In the genomic region with DNA sequence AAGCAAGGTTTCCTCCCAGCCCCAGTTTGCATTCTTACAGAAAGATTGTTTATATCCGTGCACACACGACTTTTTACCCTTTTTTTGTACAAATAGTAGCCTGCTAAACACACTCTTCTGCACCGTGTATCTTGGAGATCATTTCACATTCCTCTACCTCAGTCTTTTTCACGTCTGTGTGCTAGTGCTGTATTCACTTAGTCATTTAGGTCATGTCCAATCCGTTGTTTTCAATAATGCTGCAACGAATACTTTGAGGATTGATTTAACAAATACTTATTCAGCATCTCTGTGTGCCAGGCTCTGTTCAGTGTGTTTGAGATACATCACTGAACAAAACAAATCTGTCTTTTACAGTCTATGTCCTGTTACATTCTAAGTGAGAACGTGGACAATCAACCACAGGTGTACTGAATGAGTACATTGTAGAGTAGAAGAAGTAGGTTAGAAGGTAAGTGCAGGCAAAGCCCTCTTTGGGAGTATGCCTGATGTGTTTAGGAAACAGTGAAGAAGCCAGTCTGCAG, we compare ENCODE assay signal across 8 cellular contexts. TPM values are rescaled to one million over a fixed set of nuclear protein-coding genes. Genes with fewer than 3 reads are reported as not detected.
A peak's percentile ranks its signal among the peaks of the same experiment; 100 is the strongest.
DNase-seq lines count a peak whose midpoint lies in the region; ATAC-seq and TF ChIP-seq lines count a peak whose summit lies in the region.

No MANE protein-coding gene starts in this region.

- 6 to 8% methylated on average over 7 of the region's 7 CpGs for WGBS in esophagus, 2 donors

- H3K27me3 Mint-ChIP-seq in progenitor cell of endocrine pancreas: peaks cover 13% of the 10 kb centered on the region

- H3K36me3 ChIP-seq in ES-I3 (ENCODE audit: insufficient read depth, low read length): no peaks in the 10 kb centered on the region
- H3K36me3 ChIP-seq in RWPE2 (ENCODE audit: low read depth): peaks cover 19% of the 10 kb centered on the region
- peaks cover 6 to 29% of the 10 kb centered on the region in 2 donors for H3K36me3 ChIP-seq in esophagus (ENCODE audit: control insufficient read depth in 2 of 2, insufficient read depth in 2 of 2, low read length in 1 of 2)

- peak overlapping the region; percentile 53 for H3K27ac ChIP-seq in RWPE2 (ENCODE audit: poor library complexity, severe bottlenecking)
- H3K27ac ChIP-seq in esophagus (ENCODE audit: low read depth in 2 of 2, low read length in 1 of 2): peak overlapping the region; percentile 94 to 96

- no peaks in the 10 kb centered on the region for H3K27me3 ChIP-seq in RWPE2 (ENCODE audit: insufficient read depth, poor library complexity, severe bottlenecking)
- no peaks in the 10 kb centered on the region for H3K27me3 ChIP-seq in esophagus (ENCODE audit: control insufficient read depth in 1 of 2, insufficient read depth in 2 of 2, low read length in 2 of 2)

- H3K4me3 ChIP-seq in RWPE2 (ENCODE audit: severe bottlenecking): peak overlapping the region; percentile 78
- peak overlapping the region; percentile 79 to 86 for H3K4me3 ChIP-seq in esophagus (ENCODE audit: low read depth in 1 of 2, low read length in 2 of 2)

- H3K4me1 Mint-ChIP-seq in progenitor cell of endocrine pancreas (ENCODE audit: low read depth): peaks cover 8% of the 10 kb centered on the region

- ATAC-seq in RWPE2 (ENCODE audit: low read depth): peak; percentile 1; the same call in 2 of the 3 replicates

- peak overlapping the region; percentile 83 for H3K4me3 Mint-ChIP-seq in progenitor cell of endocrine pancreas (ENCODE audit: low read depth)

- no peaks in the 10 kb centered on the region for H3K9me3 Mint-ChIP-seq in progenitor cell of endocrine pancreas (ENCODE audit: low read depth)

- H3K27ac Mint-ChIP-seq in progenitor cell of endocrine pancreas: peak overlapping the region; percentile 83

- TF ChIP-seq CTCF in RWPE2 (IDR thresholded peaks at IDR 0.05; ENCODE audit: poor library complexity, severe bottlenecking) (no peak), progenitor cell of endocrine pancreas (IDR thresholded peaks at IDR 0.05; ENCODE audit: unreplicated experiment) (no peak)

- no peaks in the 10 kb centered on the region for H3K9me3 ChIP-seq in ES-I3 (ENCODE audit: control insufficient read depth, insufficient read depth, low read length)
- no peaks in the 10 kb centered on the region for H3K9me3 ChIP-seq in RWPE2 (ENCODE audit: severe bottlenecking)
- H3K9me3 ChIP-seq in esophagus (ENCODE audit: control insufficient read depth in 2 of 2, insufficient read depth in 1 of 2, low read depth in 1 of 2, low read length in 1 of 2): no peaks in the 10 kb centered on the region

- H3K4me1 ChIP-seq in ES-I3 (ENCODE audit: insufficient read depth, low read length): peaks cover 6% of the 10 kb centered on the region
- H3K4me1 ChIP-seq in RWPE2 (ENCODE audit: insufficient read depth, poor library complexity, severe bottlenecking): peaks cover 37% of the 10 kb centered on the region
- peaks cover 4 to 38% of the 10 kb centered on the region in 2 donors for H3K4me1 ChIP-seq in esophagus (ENCODE audit: control insufficient read depth in 2 of 2, insufficient read depth in 2 of 2, low read length in 1 of 2)

- peaks cover 8% of the 10 kb centered on the region for H3K36me3 Mint-ChIP-seq in progenitor cell of endocrine pancreas (ENCODE audit: insufficient read depth)

- peak overlapping the region; percentile 87 for H3K9ac ChIP-seq in ES-I3 (ENCODE audit: low read depth, low read length)

- no peak for DNase-seq in RWPE2 (ENCODE audit: low spot score)
- DNase-seq in progenitor cell of endocrine pancreas (ENCODE audit: low spot score, unreplicated experiment): no peak
- DNase-seq in ureter (ENCODE audit: low spot score): no peak
- DNase-seq in DMS79 treated with DMSO at 0.1 percent for 48 hours (lab: John Stamatoyannopoulos, UW): no peak
- DNase-seq in NCI-H69 (lab: John Stamatoyannopoulos, UW): no peak
- DNase-seq in activated CD4-positive, alpha-beta T cell treated with anti-CD3 and anti-CD28 coated beads, Interleukin-2, amount 50 U/mL, for 1 hour: no peak

RNA-seq across cellular contexts. Expression of a gene that starts 0.9 kb away (rescaled TPM):
- polyA plus RNA-seq in esophagus: 10 to 100 TPM; 27.9 to 39.4 TPM
- total RNA-seq in progenitor cell of endocrine pancreas (18.0 and 26.2 TPM in 2 replicates), ureter (48.6 TPM)

RNA-seq across cellular contexts. Expression of a gene that starts 9.8 kb away (rescaled TPM):
- 10 to 100 TPM; 31.6 to 48.1 TPM for polyA plus RNA-seq in esophagus
- 13.1 and 13.8 TPM in 2 replicates for total RNA-seq in progenitor cell of endocrine pancreas
- 30.0 TPM for total RNA-seq in ureter

RNA-seq across cellular contexts. Expression of a gene that starts 54.5 kb away (rescaled TPM):
- polyA plus RNA-seq in esophagus: 10 to 100 TPM; 11.9 to 57.3 TPM
- total RNA-seq in progenitor cell of endocrine pancreas (28.9 TPM in 2 replicates), ureter (39.6 TPM)
